Comparison of ENCODE assay signal across 10 cellular contexts in the genomic region with DNA sequence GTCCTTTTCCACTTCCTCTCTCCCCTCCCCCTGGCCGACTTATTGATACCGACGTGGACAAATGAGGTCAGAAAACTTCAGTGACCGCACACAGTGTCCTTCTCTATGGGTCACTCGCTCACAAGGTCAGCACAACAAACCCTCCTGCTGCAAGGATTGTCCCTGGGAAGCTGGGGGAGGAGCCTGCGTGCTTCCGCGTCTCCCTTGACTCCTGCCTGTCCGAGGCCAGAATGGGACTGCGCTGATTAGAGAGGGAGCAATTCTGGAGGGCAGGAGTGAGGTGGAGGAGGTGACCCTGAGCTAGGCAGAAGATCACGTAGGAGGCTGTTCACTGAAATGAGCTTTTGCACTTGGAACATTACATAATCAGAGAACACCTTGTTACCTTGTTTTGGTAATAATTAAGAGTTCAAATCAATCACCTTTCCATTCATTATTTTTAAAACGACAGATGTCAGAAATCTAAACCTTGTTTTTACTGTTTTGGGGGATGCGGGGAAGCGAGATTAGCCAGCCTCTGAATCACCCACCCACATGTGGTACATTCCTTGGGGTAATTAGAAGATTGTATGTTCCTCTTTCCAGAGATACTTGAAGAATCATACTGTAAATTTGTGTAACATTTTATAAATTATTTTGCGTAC.
DNase-seq lines count a peak whose midpoint lies in the region; ATAC-seq and TF ChIP-seq lines count a peak whose summit lies in the region.
"Had no signal": no experiment of that assay in that cellular context is flagged by ENCODE, and none has a peak within 500 bp of the region (broad histone marks: within the 10 kb centered on the region; RNA-seq: fewer than 3 reads in every experiment).

No MANE protein-coding gene starts in this region.

- H3K4me3 Mint-ChIP-seq in type B pancreatic cell, result peak overlapping the region; percentile 90
- H3K4me3 Mint-ChIP-seq in T-helper 2 cell treated with Interferon-gamma antibody and Interleukin-4, amounts not matched to agents 5 μg/mL and 100 μg/mL, for 36 hours, result no peak overlapping the region

- peak; percentile 21 for ATAC-seq in lung (ENCODE audit: insufficient read depth, low FRiP score)

- H3K4me1 Mint-ChIP-seq in type B pancreatic cell (ENCODE audit: unreplicated experiment), result peaks cover 48% of the 10 kb centered on the region
- no peaks in the 10 kb centered on the region for H3K4me1 Mint-ChIP-seq in T-helper 2 cell treated with Interferon-gamma antibody and Interleukin-4, amounts not matched to agents 5 μg/mL and 100 μg/mL, for 36 hours (ENCODE audit: low read depth)

- WGBS in lung, 2 donors, result 17 to 21% methylated on average over 15 of the region's 15 CpGs

- no peaks in the 10 kb centered on the region for H3K9me3 ChIP-seq in lung (ENCODE audit: control insufficient read depth in 2 of 2, insufficient read depth in 1 of 2, low read length in 1 of 2)

- H3K4me3 ChIP-seq in coronary artery (peak overlapping the region; percentile 72), lung (no peak overlapping the region)

- H3K9me3 Mint-ChIP-seq in type B pancreatic cell, result no peaks in the 10 kb centered on the region
- no peaks in the 10 kb centered on the region for H3K9me3 Mint-ChIP-seq in T-helper 2 cell treated with Interferon-gamma antibody and Interleukin-4, amounts not matched to agents 5 μg/mL and 100 μg/mL, for 36 hours

- H3K4me1 ChIP-seq in lung (ENCODE audit: control insufficient read depth in 2 of 2, insufficient read depth in 2 of 2, low read length in 2 of 2), result peaks cover 11 to 14% of the 10 kb centered on the region in 2 donors

- no peaks in the 10 kb centered on the region for H3K27me3 ChIP-seq in lung (ENCODE audit: control insufficient read depth, insufficient read depth)

- no peaks in the 10 kb centered on the region for H3K36me3 Mint-ChIP-seq in type B pancreatic cell
- H3K36me3 Mint-ChIP-seq in T-helper 2 cell treated with Interferon-gamma antibody and Interleukin-4, amounts not matched to agents 5 μg/mL and 100 μg/mL, for 36 hours (ENCODE audit: low read depth), result no peaks in the 10 kb centered on the region

- H3K27ac ChIP-seq in coronary artery, result peak overlapping the region; percentile 89 to 92
- H3K27ac ChIP-seq in lung (ENCODE audit: low read depth in 1 of 2, low read length in 1 of 2), result peak overlapping the region; percentile 82 to 95

- TF ChIP-seq CTCF in coronary artery (IDR thresholded peaks at IDR 0.05) (no peak), lung (IDR thresholded peaks at IDR 0.05; ENCODE audit: control extremely low read depth, extremely low read depth) (no peak), type B pancreatic cell (conservative IDR thresholded peaks at IDR 0.05) (no peak)

- H3K36me3 ChIP-seq in lung (ENCODE audit: control insufficient read depth in 2 of 2, insufficient read depth in 2 of 2, low read length in 2 of 2), result no peaks in the 10 kb centered on the region

- peak; percentile 14 to 74 for DNase-seq in NOMO-1 (lab: John Stamatoyannopoulos, UW; ENCODE audit: unreplicated experiment in 2 of 2)
- DNase-seq in NOMO-1 treated with dmso at 0.1 percent for 144 hours (lab: John Stamatoyannopoulos, UW; ENCODE audit: unreplicated experiment), result no peak
- DNase-seq in coronary artery (ENCODE audit: low spot score), result peak; percentile 93
- DNase-seq in lung (ENCODE audit: low spot score), result peak; percentile 57
- no peak for DNase-seq in type B pancreatic cell (ENCODE audit: extremely low spot score, unreplicated experiment)
- DNase-seq in T-helper 2 cell treated with Interferon-gamma antibody and Interleukin-4, amounts not matched to agents 5 μg/mL and 100 μg/mL, for 36 hours (ENCODE audit: low spot score), result no peak
- DNase-seq in NCI-H146 treated with DMSO at 0.1 percent for 48 hours (lab: John Stamatoyannopoulos, UW; ENCODE audit: unreplicated experiment), result no peak
- no peak for DNase-seq in SK-N-DZ (ENCODE audit: low spot score)
- DNase-seq: 8988T, NCI-H1694 had no signal

- peaks cover 58% of the 10 kb centered on the region for H3K27me3 Mint-ChIP-seq in type B pancreatic cell
- peaks cover 49% of the 10 kb centered on the region for H3K27me3 Mint-ChIP-seq in T-helper 2 cell treated with Interferon-gamma antibody and Interleukin-4, amounts not matched to agents 5 μg/mL and 100 μg/mL, for 36 hours (ENCODE audit: low read depth)

- H3K27ac Mint-ChIP-seq in type B pancreatic cell, result peak overlapping the region; percentile 86
- no peak overlapping the region for H3K27ac Mint-ChIP-seq in T-helper 2 cell treated with Interferon-gamma antibody and Interleukin-4, amounts not matched to agents 5 μg/mL and 100 μg/mL, for 36 hours

Comparison
In these comparisons a context has a peak if more than half of its experiments do, and no peak if none do; other contexts are left out.
1. DNase-seq: peak in NOMO-1 (2 of 2), coronary artery (single experiment) and lung (single experiment); none in NOMO-1 treated with dmso at 0.1 percent for 144 hours (single experiment), type B pancreatic cell (single experiment), T-helper 2 cell treated with Interferon-gamma antibody and Interleukin-4, amounts not matched to agents 5 μg/mL and 100 μg/mL, for 36 hours (single experiment), NCI-H146 treated with DMSO at 0.1 percent for 48 hours (single experiment) and SK-N-DZ (single experiment).